12 cellular contexts compared by ENCODE assay signal in the genomic region with DNA sequence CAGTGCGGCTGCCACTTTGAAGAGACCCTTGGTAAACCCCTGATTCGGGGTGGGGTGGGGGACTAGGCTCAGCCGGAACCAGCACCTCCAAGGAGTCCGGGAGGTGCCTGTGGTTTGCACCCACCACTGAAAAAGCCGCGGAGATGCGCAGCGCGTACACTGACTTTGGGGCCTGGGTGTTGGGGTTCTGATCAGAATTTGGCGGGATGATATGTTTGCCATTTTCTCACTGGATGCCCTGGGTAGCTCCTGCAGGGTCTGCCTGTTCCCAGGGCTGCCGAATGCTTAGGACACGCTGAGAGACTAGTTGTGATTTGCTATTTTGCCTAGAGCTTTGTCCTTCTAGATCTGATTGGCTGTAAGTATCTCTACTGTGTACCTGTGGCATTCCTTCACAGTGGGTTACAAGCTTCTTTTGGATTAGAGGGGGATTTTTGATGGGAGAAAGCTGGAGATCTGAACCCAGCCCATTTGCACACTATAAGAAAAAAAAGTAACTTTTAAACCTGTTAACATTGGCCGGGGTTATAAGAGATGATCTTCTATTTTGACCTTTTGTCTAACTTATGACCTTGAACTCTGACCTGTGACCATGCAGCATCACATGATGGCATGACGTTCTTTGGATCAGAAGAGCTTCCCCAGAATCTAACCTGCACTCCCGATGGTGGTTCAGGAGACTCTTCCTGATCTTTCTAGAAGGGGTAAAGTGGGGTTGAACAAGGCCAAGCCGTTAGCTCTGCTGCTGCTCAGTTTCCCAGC. TPM values are rescaled to one million over a fixed set of nuclear protein-coding genes. Genes with fewer than 3 reads are reported as not detected.
DNase-seq lines count a peak whose midpoint lies in the region; TF ChIP-seq lines count a peak whose summit lies in the region.
"Had no signal": no experiment of that assay in that cellular context is flagged by ENCODE, and none has a peak within 500 bp of the region (broad histone marks: within the 10 kb centered on the region; RNA-seq: fewer than 3 reads in every experiment).

No MANE protein-coding gene starts in this region.

- H3K23ac ChIP-seq in H9 (ENCODE audit: insufficient read length, low read depth, low read length), result no peak overlapping the region
- H3K23ac ChIP-seq in mesendoderm (ENCODE audit: low read length), result no peak overlapping the region

- H3K79me2 ChIP-seq in H9 (ENCODE audit: insufficient read depth, low read length) (no peaks in the 10 kb centered on the region), mesendoderm (ENCODE audit: control insufficient read depth, insufficient read depth, low read length) (no peaks in the 10 kb centered on the region)

- no peak overlapping the region for H4K5ac ChIP-seq in H9 (ENCODE audit: insufficient read length, low read depth, low read length)
- no peak overlapping the region for H4K5ac ChIP-seq in mesendoderm (ENCODE audit: low read length)

- H3K18ac ChIP-seq in H9 (ENCODE audit: insufficient read length, low read depth, low read length) (no peak overlapping the region), mesendoderm (ENCODE audit: low read length) (no peak overlapping the region)

- no peak for TF ChIP-seq CTCF in H9 (conservative IDR thresholded peaks at IDR 0.05)
- TF ChIP-seq CTCF in stomach (IDR thresholded peaks at IDR 0.05), result no peak
- no peak for TF ChIP-seq CTCF in WERI-Rb-1 (IDR thresholded peaks at IDR 0.05; ENCODE audit: low read depth, low read length)

- H3K79me1 ChIP-seq in H9 (ENCODE audit: insufficient read depth, low read depth, low read length, poor library complexity, severe bottlenecking) (no peaks in the 10 kb centered on the region), mesendoderm (ENCODE audit: low read length) (no peaks in the 10 kb centered on the region)

- no peak overlapping the region for H2BK20ac ChIP-seq in H9 (ENCODE audit: low read depth, low read length, poor library complexity, severe bottlenecking)

- no peak overlapping the region for H3K27ac Mint-ChIP-seq in H9
- H3K27ac Mint-ChIP-seq: activated naive CD4-positive, alpha-beta T cell treated with anti-CD3 and anti-CD28 coated beads, Interleukin-2, amount 50 U/mL, for 24 hours; stimulated activated memory B cell treated with anti-CD40 and anti-IgM and Interleukin-4, amounts not matched to agents 10 μg/mL and 1 μg/mL and 100 μg/mL, for 72 hours had no signal

- no peak overlapping the region for H3T11ph ChIP-seq in H9 (ENCODE audit: low read length)

- H4K8ac ChIP-seq in H9 (replicated peaks; ENCODE audit: insufficient read length, low read depth, low read length) (no peak overlapping the region), mesendoderm (ENCODE audit: low read depth, low read length) (no peak overlapping the region)

- TF ChIP-seq EP300 in stomach (IDR thresholded peaks at IDR 0.05), result no peak

- no peak overlapping the region for H2BK5ac ChIP-seq in H9 (ENCODE audit: insufficient read length, low read length)
- no peak overlapping the region for H2BK5ac ChIP-seq in mesendoderm (ENCODE audit: low read length)

- H3K4me3 ChIP-seq in mesendoderm (ENCODE audit: low read length) (no peak overlapping the region), stomach (peak overlapping the region; percentile 45 to 57 (median 49)), WERI-Rb-1 (ENCODE audit: low read depth, low read length) (no peak overlapping the region)

- H2BK15ac ChIP-seq in H9 (ENCODE audit: low read depth, low read length), result no peak overlapping the region
- H2BK15ac ChIP-seq in mesendoderm (replicated peaks; ENCODE audit: low read depth), result no peak overlapping the region

- no peak overlapping the region for H3K56ac ChIP-seq in H9 (ENCODE audit: insufficient read length, low read depth, low read length)
- H3K56ac ChIP-seq in mesendoderm (ENCODE audit: low read length), result no peak overlapping the region

- no peak for TF ChIP-seq POLR2A in stomach (IDR thresholded peaks at IDR 0.05)

- no peak overlapping the region for H3K4ac ChIP-seq in H9 (ENCODE audit: low read depth, low read length)
- H3K4ac ChIP-seq in mesendoderm (ENCODE audit: low read depth, low read length), result no peak overlapping the region

- H2AFZ ChIP-seq in H9 (ENCODE audit: low read length), result no peak overlapping the region

- in situ Hi-C loops in ACHN (cut with HindIII; ENCODE audit: low pct_ligation_motif_present, low pct_unique_long_range_greater_than_20kb, low sequenced_read_pairs), result no loop called here

- intact Hi-C loops in stomach (cut with DNase I; ENCODE audit: low total_unique reads), result no loop called here

- no peak overlapping the region for H2BK12ac ChIP-seq in H9 (ENCODE audit: insufficient read length, low read depth, low read length)

- H3K27ac ChIP-seq in H9 (ENCODE audit: insufficient read length, low read depth, low read length) (no peak overlapping the region), caudate nucleus (ENCODE audit: low read depth, low read length) (peak overlapping the region; percentile 80), mesendoderm (ENCODE audit: low read depth, low read length) (no peak overlapping the region), stomach (peak overlapping the region; percentile 68 to 84 (median 84)), WERI-Rb-1 (no peak overlapping the region)

- H3K4me1 Mint-ChIP-seq in H9, result peaks cover 34 to 46% of the 10 kb centered on the region in 2 experiments
- H3K4me1 Mint-ChIP-seq: activated naive CD4-positive, alpha-beta T cell treated with anti-CD3 and anti-CD28 coated beads, Interleukin-2, amount 50 U/mL, for 24 hours; stimulated activated memory B cell treated with anti-CD40 and anti-IgM and Interleukin-4, amounts not matched to agents 10 μg/mL and 1 μg/mL and 100 μg/mL, for 72 hours had no signal

- H3K4me2 ChIP-seq in H9 (ENCODE audit: insufficient read depth, insufficient read length, low read length) (no peak overlapping the region), mesendoderm (ENCODE audit: low read length) (no peak overlapping the region)

- peak overlapping the region; percentile 25; the same call in 1 of the 2 replicates for H3K14ac ChIP-seq in H9 (ENCODE audit: insufficient read depth, low read length)

- H2BK120ac ChIP-seq in H9 (ENCODE audit: low read depth, low read length, poor library complexity, severe bottlenecking) (no peak overlapping the region), mesendoderm (ENCODE audit: low read depth, low read length) (no peak overlapping the region)

- no CpG with 5 or more reads among the region's 16 CpGs for WGBS in H9 (ENCODE audit: extremely low coverage, insufficient read length, low lambda C conversion rate)
- WGBS in mesendoderm (ENCODE audit: extremely low coverage, insufficient coverage, low lambda C conversion rate), result no CpG with 5 or more reads among the region's 16 CpGs
- 58 to 84% (median 77%) methylated on average over 12 to 16 of the region's 16 CpGs for WGBS in stomach, 5 donors

- 0 out of 5 replicates have a peak overlapping the region, but pooled peaks of 1 of the 2 experiments have one; percentile 34 for H3K4me3 Mint-ChIP-seq in H9
- H3K4me3 Mint-ChIP-seq: activated naive CD4-positive, alpha-beta T cell treated with anti-CD3 and anti-CD28 coated beads, Interleukin-2, amount 50 U/mL, for 24 hours; stimulated activated memory B cell treated with anti-CD40 and anti-IgM and Interleukin-4, amounts not matched to agents 10 μg/mL and 1 μg/mL and 100 μg/mL, for 72 hours had no signal

- peaks cover 0 to 2% of the 10 kb centered on the region in 2 experiments; a peak in 1 of 5 replicates for H3K9me3 Mint-ChIP-seq in H9
- H3K9me3 Mint-ChIP-seq: activated naive CD4-positive, alpha-beta T cell treated with anti-CD3 and anti-CD28 coated beads, Interleukin-2, amount 50 U/mL, for 24 hours; stimulated activated memory B cell treated with anti-CD40 and anti-IgM and Interleukin-4, amounts not matched to agents 10 μg/mL and 1 μg/mL and 100 μg/mL, for 72 hours had no signal

- H3K36me3 ChIP-seq in mesendoderm (ENCODE audit: control insufficient read depth, insufficient read depth, low read length) (no peaks in the 10 kb centered on the region), stomach (no peaks in the 10 kb centered on the region), WERI-Rb-1 (no peaks in the 10 kb centered on the region)

- H3K27me3 ChIP-seq in H9 (ENCODE audit: insufficient read depth, low read length), result no peaks in the 10 kb centered on the region; the same call in 1 of the 2 replicates
- no peaks in the 10 kb centered on the region for H3K27me3 ChIP-seq in mesendoderm (ENCODE audit: insufficient read depth, low read length, poor library complexity)
- no peaks in the 10 kb centered on the region for H3K27me3 ChIP-seq in stomach
- no peaks in the 10 kb centered on the region for H3K27me3 ChIP-seq in WERI-Rb-1 (ENCODE audit: insufficient read depth, low read depth, severe bottlenecking)

- H3K4me1 ChIP-seq in H9 (ENCODE audit: insufficient read depth, low read length) (no peaks in the 10 kb centered on the region; the same call in 1 of the 2 replicates), mesendoderm (ENCODE audit: control insufficient read depth, low read depth, low read length) (no peaks in the 10 kb centered on the region), stomach (peaks cover 0 to 67% (median 48%) of the 10 kb centered on the region in 4 donors)

- no peaks in the 10 kb centered on the region for H3K23me2 ChIP-seq in H9 (ENCODE audit: insufficient read length, low read depth, low read length, poor library complexity, severe bottlenecking)

- H4K91ac ChIP-seq in H9 (ENCODE audit: insufficient read length, low read depth, low read length), result no peak overlapping the region

- no peaks in the 10 kb centered on the region for H3K9me3 ChIP-seq in H9 (ENCODE audit: control insufficient read depth, low read depth, low read length)
- H3K9me3 ChIP-seq in stomach, result no peaks in the 10 kb centered on the region
- H3K9me3 ChIP-seq in WERI-Rb-1 (ENCODE audit: severe bottlenecking), result no peaks in the 10 kb centered on the region

- no peaks in the 10 kb centered on the region for H3K36me3 Mint-ChIP-seq in H9 (ENCODE audit: insufficient read depth in 1 of 3, low read depth in 3 of 3)
- H3K36me3 Mint-ChIP-seq: activated naive CD4-positive, alpha-beta T cell treated with anti-CD3 and anti-CD28 coated beads, Interleukin-2, amount 50 U/mL, for 24 hours; stimulated activated memory B cell treated with anti-CD40 and anti-IgM and Interleukin-4, amounts not matched to agents 10 μg/mL and 1 μg/mL and 100 μg/mL, for 72 hours had no signal

- H2AK5ac ChIP-seq in H9 (ENCODE audit: insufficient read length, low read length), result no peak overlapping the region
- H2AK5ac ChIP-seq in mesendoderm (ENCODE audit: low read length), result no peak overlapping the region

- H3K27me3 Mint-ChIP-seq in H9 (ENCODE audit: low read depth), result peaks cover 10% of the 10 kb centered on the region; the same call in 1 of the 2 replicates
- H3K27me3 Mint-ChIP-seq: stimulated activated memory B cell treated with anti-CD40 and anti-IgM and Interleukin-4, amounts not matched to agents 10 μg/mL and 1 μg/mL and 100 μg/mL, for 72 hours had no signal

- H3K9ac ChIP-seq in H9 (ENCODE audit: extremely low read depth, insufficient read length, low read length), result no peak overlapping the region
- no peak overlapping the region for H3K9ac ChIP-seq in mesendoderm (ENCODE audit: low read length)

- H4K20me1 ChIP-seq in H9 (ENCODE audit: control insufficient read depth, insufficient read depth, insufficient read length), result no peaks in the 10 kb centered on the region

- no peak for DNase-seq in H9
- DNase-seq in caudate nucleus (lab: John Stamatoyannopoulos, UW), result no peak
- peak; percentile 43 for DNase-seq in mesendoderm
- no peak for DNase-seq in stomach
- no peak for DNase-seq in WERI-Rb-1
- DNase-seq in ACHN, result no peak
- no peak for DNase-seq in DMS 273 treated with DMSO at 0.1 percent for 48 hours (lab: John Stamatoyannopoulos, UW)
- no peak for DNase-seq in NCI-H2171 treated with DMSO at 0.1 percent for 48 hours (lab: John Stamatoyannopoulos, UW)
- DNase-seq: kidney glomerular epithelial cell had no signal

RNA-seq across cellular contexts. Expression of a gene that starts 1.6 kb away (rescaled TPM):
- total RNA-seq in H9 (2021), result 0.20 and 0.24 TPM in 2 replicates
- polyA plus RNA-seq in mesendoderm (2013, experiment 1 of 2), result 0.08 TPM
- polyA plus RNA-seq in mesendoderm (2013, experiment 2 of 2), result 0.06 TPM
- total RNA-seq in stomach, result 10 to 100 TPM in 1 of 5 donors, 1 to 10 TPM in 2, under 1 TPM in 1, not detected in 1; 0.58 to 16.3 (median 6.0) TPM
- polyA plus RNA-seq in stomach, result 1 to 10 TPM; 2.5 to 2.9 (median 2.7) TPM
- total RNA-seq: endothelial cell of umbilical vein had no signal

Comparison
In these comparisons a context has a peak if more than half of its experiments do, and no peak if none do; other contexts are left out.
1. H3K27ac ChIP-seq: peak in caudate nucleus (single experiment) and stomach (5 of 5); none in H9 (single experiment), mesendoderm (single experiment) and WERI-Rb-1 (single experiment).
2. H3K4me3 ChIP-seq: peak in stomach (4 of 4); none in mesendoderm (single experiment) and WERI-Rb-1 (single experiment).